In genomic region chr18:79635127-79635726, GRCh38 we compare ENCODE assay signal across 17 cellular contexts. TPM values are rescaled to one million over a fixed set of nuclear protein-coding genes. Genes with fewer than 3 reads are reported as not detected.
A peak's percentile ranks its signal among the peaks of the same experiment; 100 is the strongest.
DNase-seq lines count a peak whose midpoint lies in the region; ATAC-seq and TF ChIP-seq lines count a peak whose summit lies in the region.
"Had no signal": no experiment of that assay in that cellular context is flagged by ENCODE, and none has a peak within 500 bp of the region (broad histone marks: within the 10 kb centered on the region; RNA-seq: fewer than 3 reads in every experiment).

No MANE protein-coding gene starts in this region.

- no peak overlapping the region for H3K27ac ChIP-seq in neuronal stem cell (replicated peaks; ENCODE audit: low read length)

- H3K4me1 Mint-ChIP-seq in activated naive CD4-positive, alpha-beta T cell treated with anti-CD3 and anti-CD28 coated beads, Interleukin-2, amount 10 ng/mL, durations not matched to agents 7 days and 5 days = no peaks in the 10 kb centered on the region
- peaks cover 19% of the 10 kb centered on the region for H3K4me1 Mint-ChIP-seq in chondrocyte (ENCODE audit: low read depth)

- no peak overlapping the region for H2AK5ac ChIP-seq in neuronal stem cell (ENCODE audit: low read depth, low read length)

- H3K4me3 Mint-ChIP-seq in activated naive CD4-positive, alpha-beta T cell treated with anti-CD3 and anti-CD28 coated beads, Interleukin-2, amount 10 ng/mL, durations not matched to agents 7 days and 5 days = no peak overlapping the region
- no peak overlapping the region for H3K4me3 Mint-ChIP-seq in chondrocyte (ENCODE audit: unreplicated experiment)
- H3K4me3 Mint-ChIP-seq: CD4-positive, CD25-positive, alpha-beta regulatory T cell had no signal

- no peak overlapping the region for H2BK120ac ChIP-seq in neuronal stem cell (ENCODE audit: low read depth, low read length)

- CTCF ChIA-PET in activated naive CD4-positive, alpha-beta T cell treated with anti-CD3 and anti-CD28 coated beads, Interleukin-2, amount 10 ng/mL, durations not matched to agents 7 days and 5 days (lab: Charles Lee) = no interaction called here

- H2BK5ac ChIP-seq in neuronal stem cell (ENCODE audit: low read length) = no peak overlapping the region

- no peak for TF ChIP-seq CTCF in chondrocyte (IDR thresholded peaks at IDR 0.05)

- H3K27me3 ChIP-seq in neuronal stem cell (ENCODE audit: control insufficient read depth in 3 of 3, insufficient read depth in 3 of 3, low read depth in 1 of 3, low read length in 3 of 3) = peaks cover 5 to 22% (median 6%) of the 10 kb centered on the region in 3 experiments
- H3K27me3 ChIP-seq: BE2C had no signal

- no peak overlapping the region for H3K14ac ChIP-seq in neuronal stem cell (ENCODE audit: low read length)

- H3K9me3 ChIP-seq in neuronal stem cell (replicated peaks in 1 of 2; ENCODE audit: control insufficient read depth in 2 of 2, insufficient read depth in 1 of 2, low read depth in 1 of 2, low read length in 2 of 2) = peaks cover 0 to 3% of the 10 kb centered on the region in 2 donors
- H3K9me3 ChIP-seq: BE2C had no signal

- H2AFZ ChIP-seq in neuronal stem cell (ENCODE audit: low read length) = no peak overlapping the region

- peak overlapping the region; percentile 51 for H3K18ac ChIP-seq in neuronal stem cell (ENCODE audit: low read length)

- H3K36me3 ChIP-seq in neuronal stem cell (replicated peaks in 1 of 2; ENCODE audit: control insufficient read depth in 2 of 2, insufficient read depth in 2 of 2, low read length in 2 of 2) = no peaks in the 10 kb centered on the region
- H3K36me3 ChIP-seq: BE2C had no signal

- no peak overlapping the region for H2BK15ac ChIP-seq in neuronal stem cell (ENCODE audit: low read length)

- no peak overlapping the region for H2BK12ac ChIP-seq in neuronal stem cell (ENCODE audit: low read length)

- H4K91ac ChIP-seq in neuronal stem cell (ENCODE audit: low read depth, low read length, poor library complexity) = no peak overlapping the region

- H3K4me1 ChIP-seq in neuronal stem cell (ENCODE audit: control insufficient read depth in 2 of 2, insufficient read depth in 1 of 2, low read depth in 1 of 2, low read length in 2 of 2) = peaks cover 0 to 2% of the 10 kb centered on the region in 2 donors
- H3K4me1 ChIP-seq: BE2C had no signal

- H3K9ac ChIP-seq in neuronal stem cell (ENCODE audit: low read depth, low read length, poor library complexity) = no peak overlapping the region

- peak overlapping the region; percentile 49 for H3K27ac Mint-ChIP-seq in activated naive CD4-positive, alpha-beta T cell treated with anti-CD3 and anti-CD28 coated beads, Interleukin-2, amount 10 ng/mL, durations not matched to agents 7 days and 5 days
- H3K27ac Mint-ChIP-seq in chondrocyte (ENCODE audit: unreplicated experiment) = peak overlapping the region; percentile 17
- H3K27ac Mint-ChIP-seq: CD4-positive, CD25-positive, alpha-beta regulatory T cell had no signal

- peaks cover 2% of the 10 kb centered on the region for H3K79me1 ChIP-seq in neuronal stem cell (ENCODE audit: low read depth, low read length)

- H3K4me2 ChIP-seq in neuronal stem cell (ENCODE audit: insufficient read depth, low read length, poor library complexity, severe bottlenecking) = no peak overlapping the region

- DNase-seq in activated naive CD4-positive, alpha-beta T cell treated with anti-CD3 and anti-CD28 coated beads, Interleukin-2, amount 10 ng/mL, durations not matched to agents 7 days and 5 days = no peak
- no peak for DNase-seq in activated naive CD4-positive, alpha-beta T cell treated with anti-CD3 and anti-CD28 coated beads, Interleukin-2, amount 50 U/mL, for 16 hours
- DNase-seq in chondrocyte (ENCODE audit: low spot score) = no peak
- DNase-seq in neuronal stem cell (ENCODE audit: low spot score) = no peak
- DNase-seq in SIG-M5 (lab: John Stamatoyannopoulos, UW) = no peak
- DNase-seq in dedifferentiated amniotic fluid mesenchymal stem cell (ENCODE audit: extremely low spot score) = no peak
- DNase-seq: BE2C; CD4-positive, CD25-positive, alpha-beta regulatory T cell; COR-L47; MM.1S; NCI-H1105; NCI-H1694; NCI-H510A; NCI-H82; SHP77 had no signal

- H3K23ac ChIP-seq in neuronal stem cell (ENCODE audit: low read depth, low read length, poor library complexity) = no peak overlapping the region

- H3K9me3 Mint-ChIP-seq in activated naive CD4-positive, alpha-beta T cell treated with anti-CD3 and anti-CD28 coated beads, Interleukin-2, amount 10 ng/mL, durations not matched to agents 7 days and 5 days = peaks cover 19% of the 10 kb centered on the region
- no peaks in the 10 kb centered on the region for H3K9me3 Mint-ChIP-seq in chondrocyte (ENCODE audit: low read depth)

- no peak overlapping the region for H3K4me3 ChIP-seq in neuronal stem cell (ENCODE audit: low read length in 2 of 2)

- H3K36me3 Mint-ChIP-seq in activated naive CD4-positive, alpha-beta T cell treated with anti-CD3 and anti-CD28 coated beads, Interleukin-2, amount 10 ng/mL, durations not matched to agents 7 days and 5 days = no peaks in the 10 kb centered on the region
- H3K36me3 Mint-ChIP-seq in chondrocyte (ENCODE audit: low read depth) = no peaks in the 10 kb centered on the region
- H3K36me3 Mint-ChIP-seq: CD4-positive, CD25-positive, alpha-beta regulatory T cell had no signal

- no peak overlapping the region for H3K4ac ChIP-seq in neuronal stem cell (ENCODE audit: low read length)

- H3K27me3 Mint-ChIP-seq in activated naive CD4-positive, alpha-beta T cell treated with anti-CD3 and anti-CD28 coated beads, Interleukin-2, amount 10 ng/mL, durations not matched to agents 7 days and 5 days = peaks cover 26% of the 10 kb centered on the region
- no peaks in the 10 kb centered on the region for H3K27me3 Mint-ChIP-seq in chondrocyte (ENCODE audit: low read depth)

- H4K8ac ChIP-seq in neuronal stem cell (ENCODE audit: low read depth, low read length) = no peak overlapping the region

- no peak for ATAC-seq in GM18519 (IDR thresholded peaks at IDR 0.05; ENCODE audit: low FRiP score, unreplicated experiment)
- ATAC-seq in GM19452 (IDR thresholded peaks at IDR 0.05; ENCODE audit: unreplicated experiment) = no peak

- WGBS in neuronal stem cell (ENCODE audit: extremely low coverage in 2 of 2, insufficient read length in 2 of 2, insufficient replicate concordance in 1 of 2), 2 donors = no CpG with 5 or more reads among the region's 28 CpGs

RNA-seq across cellular contexts. Expression of gene CTDP1, which starts 44.4 kb away (rescaled TPM):
- 20.0 to 21.0 TPM (median 20.9 TPM) in 3 replicates for total RNA-seq in chondrocyte
- 10.5 TPM for polyA plus RNA-seq in neuronal stem cell (2013, experiment 1 of 2)
- 11.0 TPM for polyA plus RNA-seq in neuronal stem cell (2013, experiment 2 of 2)
